In the genomic region with DNA sequence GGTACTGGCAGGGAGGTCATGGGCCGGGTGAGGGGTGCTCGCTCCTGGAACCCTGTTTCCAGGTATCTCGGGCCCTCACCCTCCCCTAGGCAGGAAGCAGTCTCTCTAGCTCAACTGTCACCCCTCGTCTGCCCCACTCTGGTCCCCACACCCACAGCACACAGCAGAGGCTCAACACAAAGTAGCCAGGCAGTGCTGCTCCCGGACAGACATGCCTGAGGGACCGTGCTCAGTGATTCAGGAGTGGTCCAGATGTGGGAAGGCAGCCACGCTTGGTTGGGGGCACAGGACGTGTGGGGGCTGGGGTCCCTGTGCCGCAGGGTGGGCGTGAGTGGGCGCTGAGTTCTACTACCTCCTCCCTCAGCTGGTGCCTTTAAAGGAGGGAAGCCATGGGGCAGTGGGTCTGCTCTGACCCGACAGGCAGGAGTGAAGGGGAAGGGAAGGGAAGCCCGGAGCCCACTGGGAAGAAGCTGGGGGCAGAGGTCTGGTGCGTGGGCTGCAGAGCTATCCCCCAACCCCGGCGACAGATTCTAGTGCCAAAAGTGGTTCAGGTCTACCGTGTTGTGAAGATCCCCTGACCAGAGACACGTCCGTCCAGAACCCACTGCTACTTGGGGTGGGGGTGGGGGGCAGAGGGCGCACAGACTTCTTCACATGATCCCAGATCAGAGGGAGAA, we compare ENCODE assay signal across 9 cellular contexts. TPM values are rescaled to one million over a fixed set of nuclear protein-coding genes. Genes with fewer than 3 reads are reported as not detected.
A peak's percentile ranks its signal among the peaks of the same experiment; 100 is the strongest.
DNase-seq lines count a peak whose midpoint lies in the region; ATAC-seq, FAIRE-seq and TF ChIP-seq lines count a peak whose summit lies in the region.
"Had no signal": no experiment of that assay in that cellular context is flagged by ENCODE, and none has a peak within 500 bp of the region (broad histone marks: within the 10 kb centered on the region; RNA-seq: fewer than 3 reads in every experiment).

No MANE protein-coding gene starts in this region.

- TF ChIP-seq CTCF in WERI-Rb-1 (IDR thresholded peaks at IDR 0.05; ENCODE audit: low read depth, low read length), result no peak
- TF ChIP-seq CTCF in left ventricle myocardium inferior (IDR thresholded peaks at IDR 0.05; ENCODE audit: borderline replicate concordance), result no peak

- ATAC-seq in GM21737 (IDR thresholded peaks at IDR 0.05; ENCODE audit: unreplicated experiment), result no peak

- POLR2A ChIA-PET in HEK293T (lab: Yijun Ruan, JAX), result interaction anchor here (2.6 kb wide), 1 partner anchor 51 kb away, joined by 11 read pairs; no protein-coding TSS in a partner anchor

- H3K36me3 ChIP-seq in WERI-Rb-1 (peaks cover 69% of the 10 kb centered on the region), left ventricle myocardium inferior (peaks cover 46% of the 10 kb centered on the region), small intestine (ENCODE audit: control insufficient read depth in 2 of 2, insufficient read depth in 2 of 2, low read length in 2 of 2) (peaks cover 11 to 25% of the 10 kb centered on the region in 2 donors)

- H3K27me3 ChIP-seq in WERI-Rb-1 (ENCODE audit: insufficient read depth, low read depth, severe bottlenecking) (no peaks in the 10 kb centered on the region), left ventricle myocardium inferior (ENCODE audit: low read depth) (no peaks in the 10 kb centered on the region), small intestine (ENCODE audit: control insufficient read depth in 2 of 2, insufficient read depth in 2 of 2, low read length in 2 of 2) (no peaks in the 10 kb centered on the region)

- no peak for FAIRE-seq in GM12891 (lab: Jason Lieb, UNC)
- no peak for FAIRE-seq in small intestine (lab: Jason Lieb, UNC)

- no peak overlapping the region for H3K4me3 ChIP-seq in WERI-Rb-1 (ENCODE audit: low read depth, low read length)
- H3K4me3 ChIP-seq in left ventricle myocardium inferior, result peak overlapping the region; percentile 34
- no peak overlapping the region for H3K4me3 ChIP-seq in small intestine (ENCODE audit: low read depth in 1 of 2, low read length in 2 of 2)

- H3K4me1 ChIP-seq in left ventricle myocardium inferior (peaks cover 90% of the 10 kb centered on the region), small intestine (ENCODE audit: control insufficient read depth in 2 of 2, insufficient read depth in 1 of 2, low read depth in 1 of 2, low read length in 1 of 2) (peaks cover 0 to 2% of the 10 kb centered on the region in 2 donors)

- CTCF ChIA-PET in HEK293T (lab: Yijun Ruan, JAX), result no interaction called here

- 75 to 79% (median 78%) methylated on average over 18 to 20 of the region's 20 CpGs for WGBS in small intestine, 3 donors

- H3K9me3 ChIP-seq in WERI-Rb-1 (ENCODE audit: severe bottlenecking), result no peaks in the 10 kb centered on the region
- no peaks in the 10 kb centered on the region for H3K9me3 ChIP-seq in left ventricle myocardium inferior (replicated peaks)
- no peaks in the 10 kb centered on the region for H3K9me3 ChIP-seq in small intestine (ENCODE audit: control insufficient read depth, low read depth)

- TF ChIP-seq POLR2A in GM12891 (IDR thresholded peaks at IDR 0.05; ENCODE audit: low read depth, low read length), result peak; percentile 44; the same call in 1 of the 2 replicates

- intact Hi-C loops in left ventricle myocardium inferior (cut with micrococcal nuclease), result no loop called here

- DNase-seq in GM12891 (ENCODE audit: insufficient read length, low spot score) (no peak), WERI-Rb-1 (no peak), left ventricle myocardium inferior (no peak), small intestine (no peak), HEK293T (ENCODE audit: extremely low spot score) (no peak), NCI-H1436 (lab: John Stamatoyannopoulos, UW) (no peak)
- no peak for DNase-seq in stimulated activated CD4-positive, alpha-beta T cell treated with anti-CD3 and anti-CD28 coated beads, Interleukin-2, amount 100 ng/mL, for 48 hours
- DNase-seq: activated CD4-positive, CD25-positive, alpha-beta regulatory T cell had no signal

- H3K27ac ChIP-seq in WERI-Rb-1, result peak overlapping the region; percentile 30
- H3K27ac ChIP-seq in left ventricle myocardium inferior (replicated peaks), result peak overlapping the region; percentile 89
- peak overlapping the region; percentile 8 to 79 for H3K27ac ChIP-seq in small intestine (ENCODE audit: low read depth in 1 of 2, low read length in 1 of 2)

TF ChIP-seq in GM12891, 5 proteins besides CTCF, POLR2A, EP300 and RAD21:
- TF ChIP-seq POLR2AphosphoS5 (IDR thresholded peaks at IDR 0.05; ENCODE audit: low read depth, low read length), result peak; percentile 32; the same call in 1 of the 2 replicates
- TF ChIP-seq TAF1 (IDR thresholded peaks at IDR 0.05; ENCODE audit: low read depth, low read length), result no peak
- TF ChIP-seq PAX5 (IDR thresholded peaks at IDR 0.05; ENCODE audit: insufficient read depth, low read length, severe bottlenecking), result no peak

TF ChIP-seq in HEK293T, 16 proteins besides CTCF, POLR2A, EP300 and RAD21:
- no peak for TF ChIP-seq FOXK2 (IDR thresholded peaks at IDR 0.05)
- TF ChIP-seq NFRKB (IDR thresholded peaks at IDR 0.05), result no peak
- TF ChIP-seq CTBP1 (IDR thresholded peaks at IDR 0.05; ENCODE audit: borderline replicate concordance), result no peak
- no peak for TF ChIP-seq L3MBTL2 (conservative IDR thresholded peaks at IDR 0.05)
- TF ChIP-seq ZNF384 (IDR thresholded peaks at IDR 0.05), result no peak
- TF ChIP-seq SP1 (IDR thresholded peaks at IDR 0.05), result no peak
- TF ChIP-seq SUZ12 (IDR thresholded peaks at IDR 0.05), result no peak
- TF ChIP-seq ARNT (IDR thresholded peaks at IDR 0.05), result no peak
- no peak for TF ChIP-seq LEF1 (IDR thresholded peaks at IDR 0.05; ENCODE audit: borderline replicate concordance)
- TF ChIP-seq, protein P1, sequence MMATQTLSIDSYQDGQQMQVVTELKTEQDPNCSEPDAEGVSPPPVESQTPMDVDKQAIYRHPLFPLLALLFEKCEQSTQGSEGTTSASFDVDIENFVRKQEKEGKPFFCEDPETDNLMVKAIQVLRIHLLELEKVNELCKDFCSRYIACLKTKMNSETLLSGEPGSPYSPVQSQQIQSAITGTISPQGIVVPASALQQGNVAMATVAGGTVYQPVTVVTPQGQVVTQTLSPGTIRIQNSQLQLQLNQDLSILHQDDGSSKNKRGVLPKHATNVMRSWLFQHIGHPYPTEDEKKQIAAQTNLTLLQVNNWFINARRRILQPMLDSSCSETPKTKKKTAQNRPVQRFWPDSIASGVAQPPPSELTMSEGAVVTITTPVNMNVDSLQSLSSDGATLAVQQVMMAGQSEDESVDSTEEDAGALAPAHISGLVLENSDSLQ (IDR thresholded peaks at IDR 0.05), result no peak
- TF ChIP-seq TARDBP (IDR thresholded peaks at IDR 0.05), result no peak
- TF ChIP-seq BHLHE40 (IDR thresholded peaks at IDR 0.05; ENCODE audit: borderline replicate concordance), result no peak

RNA-seq across cellular contexts. Expression of gene SLC16A3, which starts 11.8 kb away (rescaled TPM):
- 92.3 TPM for polyA plus RNA-seq in GM12891 (2012; ENCODE audit: low read depth, missing spikeins)
- 8.5 TPM for total RNA-seq in left ventricle myocardium inferior
- 10 to 100 TPM in 1 of 3 donors, 1 to 10 TPM in 2; 5.4 to 33.2 (median 7.8) TPM for polyA plus RNA-seq in small intestine

RNA-seq across cellular contexts. Expression of gene CCDC57, which starts 28.0 kb away (rescaled TPM):
- 62.4 TPM for polyA plus RNA-seq in GM12891 (2012; ENCODE audit: low read depth, missing spikeins)
- 8.1 TPM for total RNA-seq in left ventricle myocardium inferior
- polyA plus RNA-seq in small intestine, result 10 to 100 TPM; 36.7 to 97.3 (median 47.7) TPM

RNA-seq across cellular contexts. Expression of gene CSNK1D, which starts 32.9 kb away (rescaled TPM):
- 60.6 TPM for polyA plus RNA-seq in GM12891 (2012; ENCODE audit: low read depth, missing spikeins)
- total RNA-seq in left ventricle myocardium inferior, result 61.8 TPM
- 100 to 1,000 TPM; 111 to 148 (median 146) TPM for polyA plus RNA-seq in small intestine

Comparison
In these comparisons a context has a peak if more than half of its experiments do, and no peak if none do; other contexts are left out.
1. H3K27ac ChIP-seq: peak in every context shown above with its lines; median percentile 89 in left ventricle myocardium inferior; 44 in small intestine; 30 in WERI-Rb-1.